32 cellular contexts compared by ENCODE assay signal in the genomic region with DNA sequence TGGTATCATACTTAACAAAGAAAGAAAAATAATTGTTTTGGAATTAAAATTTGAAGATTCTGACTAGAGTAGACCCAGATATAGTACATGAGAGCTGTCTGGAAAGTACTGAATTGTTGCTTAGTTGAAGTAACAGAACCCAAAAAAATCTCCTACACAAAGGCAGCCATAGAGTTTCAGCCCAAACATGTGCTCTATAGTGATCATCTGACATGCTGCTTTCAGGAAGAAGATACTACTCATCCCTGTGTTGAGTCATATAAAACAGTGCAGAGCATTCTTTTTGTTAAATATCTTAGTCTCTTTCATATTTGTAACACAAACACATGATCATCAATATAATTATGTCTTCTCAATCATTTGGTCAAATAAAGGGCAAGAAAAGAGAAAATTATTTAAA.
A peak's percentile ranks its signal among the peaks of the same experiment; 100 is the strongest.
DNase-seq lines count a peak whose midpoint lies in the region; ATAC-seq and TF ChIP-seq lines count a peak whose summit lies in the region.
"Had no signal": no experiment of that assay in that cellular context is flagged by ENCODE, and none has a peak within 500 bp of the region (broad histone marks: within the 10 kb centered on the region; RNA-seq: fewer than 3 reads in every experiment).

No MANE protein-coding gene starts in this region.

- H3K27me3 ChIP-seq in adipocyte (replicated peaks; ENCODE audit: control insufficient read depth, insufficient read depth, low read length) (no peaks in the 10 kb centered on the region), sigmoid colon (no peaks in the 10 kb centered on the region), vagina (no peaks in the 10 kb centered on the region)
- H3K27me3 ChIP-seq: brain microvascular endothelial cell, esophagus muscularis mucosa, right atrium auricular region, spleen, upper lobe of left lung had no signal

- H3K4me3 ChIP-seq in adipocyte (ENCODE audit: low read length) (no peak overlapping the region), sigmoid colon (no peak overlapping the region), vagina (no peak overlapping the region)
- H3K4me3 ChIP-seq: esophagus muscularis mucosa, GM12878, GM23338, mucosa of descending colon, right atrium auricular region, spleen, upper lobe of left lung had no signal

- H3K36me3 ChIP-seq in adipocyte (ENCODE audit: control insufficient read depth, insufficient read depth, low read length, severe bottlenecking) (no peaks in the 10 kb centered on the region), sigmoid colon (no peaks in the 10 kb centered on the region), vagina (no peaks in the 10 kb centered on the region)
- H3K36me3 ChIP-seq: brain microvascular endothelial cell, esophagus muscularis mucosa, right atrium auricular region, spleen, upper lobe of left lung had no signal

- no peak overlapping the region for H3K9ac ChIP-seq in adipocyte (ENCODE audit: low read length)

- no peak for TF ChIP-seq POLR2A in sigmoid colon (IDR thresholded peaks at IDR 0.05)
- TF ChIP-seq POLR2A in vagina (IDR thresholded peaks at IDR 0.05): no peak

- H3K4me1 ChIP-seq in adipocyte (ENCODE audit: control insufficient read depth, insufficient read depth, low read length) (peaks cover 44% of the 10 kb centered on the region), sigmoid colon (peaks cover 0 to 66% (median 29%) of the 10 kb centered on the region in 4 donors), vagina (no peaks in the 10 kb centered on the region)
- H3K4me1 ChIP-seq: right atrium auricular region, spleen, upper lobe of left lung had no signal

- no peak for TF ChIP-seq EP300 in sigmoid colon (IDR thresholded peaks at IDR 0.05)

- intact Hi-C loops in sigmoid colon (cut with DNase I) (loop anchor here (2.0 kb wide), 2 partner anchors 18 to 84 kb away; partner anchors contain the start of gene PTPRM), vagina (cut with DNase I) (no loop called here)

- ATAC-seq in GM19023 (IDR thresholded peaks at IDR 0.05; ENCODE audit: unreplicated experiment): no peak
- ATAC-seq: activated CD8-positive, alpha-beta memory T cell treated with anti-CD3 and anti-CD28 coated beads, Interleukin-2, amount 10 ng/mL, durations not matched to agents 7 days and 5 days; GM12878; GM23338; left ventricle myocardium superior; mucosa of descending colon; natural killer cell treated with Interleukin-12 subunit alpha and Interleukin-12 subunit beta and Interleukin-15 and Interleukin-18, amount 100 ng/mL, for 72 hours; Panc1 had no signal

- peak overlapping the region in 3 of 4 donors; percentile 65 to 81 (median 75) for H3K27ac ChIP-seq in sigmoid colon
- no peak overlapping the region for H3K27ac ChIP-seq in vagina
- H3K27ac ChIP-seq: brain microvascular endothelial cell, C4-2B, esophagus muscularis mucosa, right atrium auricular region, spleen, upper lobe of left lung had no signal

- H3K9me3 ChIP-seq in adipocyte (ENCODE audit: control insufficient read depth, low read length): no peaks in the 10 kb centered on the region
- H3K9me3 ChIP-seq in sigmoid colon: no peaks in the 10 kb centered on the region
- H3K9me3 ChIP-seq in vagina: no peaks in the 10 kb centered on the region
- H3K9me3 ChIP-seq: esophagus muscularis mucosa, mucosa of descending colon, right atrium auricular region, spleen, upper lobe of left lung had no signal

- DNase-seq in HCEC 1CT: peak; percentile 17
- DNase-seq in adipocyte (ENCODE audit: low read depth): peak; percentile 9
- DNase-seq in globus pallidus (ENCODE audit: low spot score): peak; percentile 26
- DNase-seq in sigmoid colon: no peak
- DNase-seq in NCI-H1048 (lab: John Stamatoyannopoulos, UW): no peak
- no peak for DNase-seq in vagina (ENCODE audit: extremely low spot score in 2 of 2)
- DNase-seq: activated CD4-positive, alpha-beta T cell treated with anti-CD3 and anti-CD28 coated beads, Interleukin-2, amount 50 U/mL, for 1 hour; activated CD8-positive, alpha-beta memory T cell treated with anti-CD3 and anti-CD28 coated beads, Interleukin-2, amount 10 ng/mL, durations not matched to agents 7 days and 5 days; activated naive CD4-positive, alpha-beta T cell treated with Interleukin-2 at 50 U/mL for 16 hours; activated T-cell treated with anti-CD3 and anti-CD28 coated beads, Interleukin-2, amount 50 U/mL, for 48 hours; amniotic stem cell; brain microvascular endothelial cell; Calu3; effector CD8-positive, alpha-beta T cell; IMR-90; left ventricle myocardium superior; mucosa of descending colon; NCI-H1092; NCI-H187; NCI-H524 treated with DMSO at 0.1 percent for 48 hours; spleen; substantia nigra; T1000; upper lobe of left lung had no signal

- TF ChIP-seq CTCF in sigmoid colon (IDR thresholded peaks at IDR 0.05) (no peak), vagina (IDR thresholded peaks at IDR 0.05) (no peak)

Comparison
In these comparisons a context has a peak if more than half of its experiments do, and no peak if none do; other contexts are left out.
1. DNase-seq: peak in HCEC 1CT (single experiment), adipocyte (single experiment) and globus pallidus (single experiment); none in sigmoid colon (single experiment), NCI-H1048 (single experiment) and vagina (0 of 2).